ENCODE assay signal across 15 cellular contexts in genomic region chr3:189502676-189503257, GRCh38.
"Had no signal": no experiment of that assay in that cellular context is flagged by ENCODE, and none has a peak within 500 bp of the region (broad histone marks: within the 10 kb centered on the region; RNA-seq: fewer than 3 reads in every experiment).

No MANE protein-coding gene starts in this region.

- H3K36me3 Mint-ChIP-seq: T-cell had no signal

- H3K27me3 Mint-ChIP-seq: activated naive CD4-positive, alpha-beta T cell treated with anti-CD3 and anti-CD28 coated beads, Interleukin-2, amount 10 ng/mL, durations not matched to agents 7 days and 5 days; T-cell had no signal

- H3K4me1 ChIP-seq: adrenal gland, left ventricle myocardium inferior, testis, upper lobe of left lung had no signal

- H3K27me3 ChIP-seq: adrenal gland, stomach, testis, upper lobe of left lung had no signal

- H3K36me3 ChIP-seq: adrenal gland, left ventricle myocardium inferior, stomach, upper lobe of left lung had no signal

- H3K27ac Mint-ChIP-seq: activated naive CD4-positive, alpha-beta T cell treated with anti-CD3 and anti-CD28 coated beads, Interleukin-2, amount 10 ng/mL, durations not matched to agents 7 days and 5 days; T-cell had no signal

- H3K4me3 Mint-ChIP-seq: activated naive CD4-positive, alpha-beta T cell treated with anti-CD3 and anti-CD28 coated beads, Interleukin-2, amount 10 ng/mL, durations not matched to agents 7 days and 5 days; naive thymus-derived CD8-positive, alpha-beta T cell; T-cell had no signal

- H3K4me3 ChIP-seq: adrenal gland, dorsolateral prefrontal cortex, left ventricle myocardium inferior, stomach, testis, upper lobe of left lung had no signal

- H3K9me3 ChIP-seq: adrenal gland, left ventricle myocardium inferior, stomach, testis, upper lobe of left lung had no signal

- ATAC-seq: esophagus mucosa; naive thymus-derived CD8-positive, alpha-beta T cell; T-cell had no signal

- H3K27ac ChIP-seq: adrenal gland, dorsolateral prefrontal cortex, left ventricle myocardium inferior, stomach, testis, upper lobe of left lung had no signal

- DNase-seq: activated CD4-positive, CD25-positive, alpha-beta regulatory T cell treated with anti-CD3 and anti-CD28 coated beads, Interleukin-2, amount 50 U/mL, for 72 hours; activated CD8-positive, alpha-beta memory T cell treated with anti-CD3 and anti-CD28 coated beads, Interleukin-2, amount 50 U/mL, for 48 hours; activated naive CD4-positive, alpha-beta T cell treated with anti-CD3 and anti-CD28 coated beads, Interleukin-2, amount 10 ng/mL, durations not matched to agents 7 days and 5 days; dorsolateral prefrontal cortex; left ventricle myocardium inferior; mesenchymal stem cell; naive thymus-derived CD8-positive, alpha-beta T cell; retina; stimulated activated CD4-positive, alpha-beta T cell treated with anti-CD3 and anti-CD28 coated beads, Interleukin-4, amount 100 ng/mL, for 1 hour; stomach; T-cell; testis; upper lobe of left lung had no signal
